ENCODE assay signal across 18 cellular contexts in genomic region chr16:23512168-23512695, GRCh38. TPM values are rescaled to one million over a fixed set of nuclear protein-coding genes. Genes with fewer than 3 reads are reported as not detected.
DNase-seq lines count a peak whose midpoint lies in the region; TF ChIP-seq lines count a peak whose summit lies in the region.
"Had no signal": no experiment of that assay in that cellular context is flagged by ENCODE, and none has a peak within 500 bp of the region (broad histone marks: within the 10 kb centered on the region; RNA-seq: fewer than 3 reads in every experiment).

No MANE protein-coding gene starts in this region.

- peaks cover 33% of the 10 kb centered on the region for H3K36me3 ChIP-seq in OCI-LY7 (ENCODE audit: insufficient read depth, low read length)
- H3K36me3 ChIP-seq in brain microvascular endothelial cell (replicated peaks), result no peaks in the 10 kb centered on the region

- no peaks in the 10 kb centered on the region for H3K9me3 Mint-ChIP-seq in activated naive CD4-positive, alpha-beta T cell treated with anti-CD3 and anti-CD28 coated beads, Interleukin-2, amount 50 U/mL, for 24 hours
- peaks cover 5% of the 10 kb centered on the region for H3K9me3 Mint-ChIP-seq in activated naive CD4-positive, alpha-beta T cell treated with anti-CD3 and anti-CD28 coated beads for 36 hours
- H3K9me3 Mint-ChIP-seq in progenitor cell of endocrine pancreas (ENCODE audit: low read depth), result no peaks in the 10 kb centered on the region

- H3K27me3 ChIP-seq in brain microvascular endothelial cell (replicated peaks), result no peaks in the 10 kb centered on the region

- intact Hi-C loops in activated naive CD4-positive, alpha-beta T cell treated with anti-CD3 and anti-CD28 coated beads for 36 hours (cut with micrococcal nuclease), result no loop called here
- intact Hi-C loops in OCI-LY7 (cut with micrococcal nuclease; ENCODE audit: unreplicated experiment) (loop anchor here (10.0 kb wide), 1 partner anchor 353 kb away; no protein-coding TSS in a partner anchor), cardiac septum (cut with DNase I) (loop anchor here (10.0 kb wide), 1 partner anchor 83 kb away; the partner anchor contains the start of gene NDUFAB1)

- H3K27ac ChIP-seq in OCI-LY7 (ENCODE audit: low read depth, low read length, poor library complexity, severe bottlenecking) (peak overlapping the region; percentile 91), brain microvascular endothelial cell (no peak overlapping the region)
- H3K27ac ChIP-seq: HL-60, KMS-11 had no signal

- TF ChIP-seq CTCF in OCI-LY7 (conservative IDR thresholded peaks at IDR 0.05; ENCODE audit: low read length) (no peak), progenitor cell of endocrine pancreas (IDR thresholded peaks at IDR 0.05; ENCODE audit: unreplicated experiment) (no peak), brain microvascular endothelial cell (IDR thresholded peaks at IDR 0.05; ENCODE audit: low read depth, low read length, missing control alignments) (no peak)

- CTCF ChIA-PET in activated naive CD4-positive, alpha-beta T cell treated with anti-CD3 and anti-CD28 coated beads for 36 hours (lab: Charles Lee), result no interaction called here
- CTCF ChIA-PET in OCI-LY7 (lab: Charles Lee; ENCODE audit: unreplicated experiment), result no interaction called here

- H3K4me3 ChIP-seq in OCI-LY7 (ENCODE audit: low read depth, low read length, poor library complexity, severe bottlenecking) (no peak overlapping the region), brain microvascular endothelial cell (ENCODE audit: low read depth, low read length) (no peak overlapping the region)

- peak overlapping the region; percentile 97 for H3K4me2 ChIP-seq in OCI-LY7 (ENCODE audit: low read length)
- H3K4me2 ChIP-seq: KMS-11 had no signal

- in situ Hi-C loops in brain microvascular endothelial cell (cut with HindIII; ENCODE audit: low pct_ligation_motif_present, low sequenced_read_pairs), result no loop called here

- H4K20me1 ChIP-seq in OCI-LY7 (ENCODE audit: insufficient read depth, low read length), result peaks cover 20% of the 10 kb centered on the region

- TF ChIP-seq POLR2A in erythroblast (IDR thresholded peaks at IDR 0.05; ENCODE audit: low read length), result no peak

- no peaks in the 10 kb centered on the region for H3K27me3 Mint-ChIP-seq in activated naive CD4-positive, alpha-beta T cell treated with anti-CD3 and anti-CD28 coated beads, Interleukin-2, amount 50 U/mL, for 24 hours
- no peaks in the 10 kb centered on the region for H3K27me3 Mint-ChIP-seq in activated naive CD4-positive, alpha-beta T cell treated with anti-CD3 and anti-CD28 coated beads for 36 hours (ENCODE audit: low read depth)
- H3K27me3 Mint-ChIP-seq in progenitor cell of endocrine pancreas, result no peaks in the 10 kb centered on the region

- peaks cover 4% of the 10 kb centered on the region; the same call in 1 of the 2 replicates for H3K9me3 ChIP-seq in OCI-LY7 (ENCODE audit: low read length)

- H3K27ac Mint-ChIP-seq in activated naive CD4-positive, alpha-beta T cell treated with anti-CD3 and anti-CD28 coated beads, Interleukin-2, amount 50 U/mL, for 24 hours, result peak overlapping the region; percentile 42
- no peak overlapping the region for H3K27ac Mint-ChIP-seq in activated naive CD4-positive, alpha-beta T cell treated with anti-CD3 and anti-CD28 coated beads for 36 hours
- H3K27ac Mint-ChIP-seq in progenitor cell of endocrine pancreas, result peak overlapping the region; percentile 13

- POLR2A ChIA-PET in OCI-LY7 (lab: Charles Lee), result no interaction called here

- peaks cover 4% of the 10 kb centered on the region for H3K36me3 Mint-ChIP-seq in activated naive CD4-positive, alpha-beta T cell treated with anti-CD3 and anti-CD28 coated beads, Interleukin-2, amount 50 U/mL, for 24 hours
- H3K36me3 Mint-ChIP-seq in activated naive CD4-positive, alpha-beta T cell treated with anti-CD3 and anti-CD28 coated beads for 36 hours (ENCODE audit: low read depth), result peaks cover 22% of the 10 kb centered on the region
- H3K36me3 Mint-ChIP-seq in progenitor cell of endocrine pancreas (ENCODE audit: insufficient read depth), result peaks cover 5% of the 10 kb centered on the region

- no peak for DNase-seq in activated naive CD4-positive, alpha-beta T cell treated with anti-CD3 and anti-CD28 coated beads for 36 hours
- DNase-seq in OCI-LY7 (ENCODE audit: low spot score), result no peak
- DNase-seq in erythroblast (lab: John Stamatoyannopoulos, UW), result peak; percentile 31 to 66
- DNase-seq in progenitor cell of endocrine pancreas (ENCODE audit: low spot score, unreplicated experiment), result no peak
- no peak for DNase-seq in GM19238 (ENCODE audit: insufficient read length, low spot score)
- DNase-seq in brain microvascular endothelial cell, result no peak
- DNase-seq in cardiac septum (ENCODE audit: low spot score), result no peak
- DNase-seq: 8988T, DND-41, GOT3, HCEC 1CT, NCI-H1105 treated with DMSO at 0.1 percent for 48 hours, NCI-H2029 treated with DMSO at 0.1 percent for 48 hours, NCI-H2171, NCI-H524 treated with DMSO at 0.1 percent for 48 hours had no signal

- H3K9me2 ChIP-seq in OCI-LY7 (ENCODE audit: insufficient read depth, low read length), result no peaks in the 10 kb centered on the region

- BruUV-seq in OCI-LY7 (replicated peaks; lab: Mats Ljungman, UMichigan), result no TSS peak

- H3K4me1 ChIP-seq in OCI-LY7 (ENCODE audit: insufficient read depth, low read length, poor library complexity, severe bottlenecking), result peaks cover 64% of the 10 kb centered on the region

- H3K4me3 Mint-ChIP-seq in activated naive CD4-positive, alpha-beta T cell treated with anti-CD3 and anti-CD28 coated beads, Interleukin-2, amount 50 U/mL, for 24 hours, result no peak overlapping the region
- H3K4me3 Mint-ChIP-seq in activated naive CD4-positive, alpha-beta T cell treated with anti-CD3 and anti-CD28 coated beads for 36 hours, result no peak overlapping the region
- H3K4me3 Mint-ChIP-seq in progenitor cell of endocrine pancreas (ENCODE audit: low read depth), result no peak overlapping the region

- peaks cover 41% of the 10 kb centered on the region for H3K4me1 Mint-ChIP-seq in activated naive CD4-positive, alpha-beta T cell treated with anti-CD3 and anti-CD28 coated beads, Interleukin-2, amount 50 U/mL, for 24 hours
- H3K4me1 Mint-ChIP-seq in activated naive CD4-positive, alpha-beta T cell treated with anti-CD3 and anti-CD28 coated beads for 36 hours (ENCODE audit: low read depth), result peaks cover 45% of the 10 kb centered on the region
- peaks cover 13% of the 10 kb centered on the region for H3K4me1 Mint-ChIP-seq in progenitor cell of endocrine pancreas (ENCODE audit: low read depth)

- 0 out of 2 replicates have a peak overlapping the region, but pooled peaks have one; percentile 4 for H2AFZ ChIP-seq in OCI-LY7 (ENCODE audit: low read length)

- peaks cover 36% of the 10 kb centered on the region for H3K79me2 ChIP-seq in OCI-LY7 (ENCODE audit: insufficient read depth, low read depth, low read length)

RNA-seq across cellular contexts. Expression of gene GGA2, which starts 1.9 kb away (rescaled TPM):
- total RNA-seq in activated naive CD4-positive, alpha-beta T cell treated with anti-CD3 and anti-CD28 coated beads for 36 hours, result 10 to 100 TPM; 53.0 to 62.7 TPM
- 213 and 256 TPM in 2 replicates for total RNA-seq in OCI-LY7 (2014; rRNA removed; shearing (Covaris generic))
- total RNA-seq in OCI-LY7 (2022) (580 and 590 TPM in 2 replicates), progenitor cell of endocrine pancreas (87.5 and 89.9 TPM in 2 replicates), cardiac septum (38.1 TPM)

RNA-seq across cellular contexts. Expression of gene EARS2, which starts 44.9 kb away (rescaled TPM):
- 10 to 100 TPM; 23.7 to 25.1 TPM for total RNA-seq in activated naive CD4-positive, alpha-beta T cell treated with anti-CD3 and anti-CD28 coated beads for 36 hours
- total RNA-seq in OCI-LY7 (2014; rRNA removed; shearing (Covaris generic)), result 32.3 and 42.1 TPM in 2 replicates
- total RNA-seq in OCI-LY7 (2022) (27.8 and 38.5 TPM in 2 replicates), progenitor cell of endocrine pancreas (24.7 and 26.6 TPM in 2 replicates), cardiac septum (16.4 TPM)

RNA-seq across cellular contexts. Expression of gene UBFD1, which starts 45.3 kb away (rescaled TPM):
- 10 to 100 TPM; 52.3 to 54.6 TPM for total RNA-seq in activated naive CD4-positive, alpha-beta T cell treated with anti-CD3 and anti-CD28 coated beads for 36 hours
- 39.1 and 42.4 TPM in 2 replicates for total RNA-seq in OCI-LY7 (2014; rRNA removed; shearing (Covaris generic))
- total RNA-seq in OCI-LY7 (2022) (62.8 and 67.1 TPM in 2 replicates), progenitor cell of endocrine pancreas (101 and 106 TPM in 2 replicates), cardiac septum (49.7 TPM)

RNA-seq across cellular contexts. Expression of gene COG7, which starts 59.2 kb away (rescaled TPM):
- total RNA-seq in activated naive CD4-positive, alpha-beta T cell treated with anti-CD3 and anti-CD28 coated beads for 36 hours, result 10 to 100 TPM; 16.4 to 16.9 TPM
- total RNA-seq in OCI-LY7 (2014; rRNA removed; shearing (Covaris generic)), result 11.1 and 11.4 TPM in 2 replicates
- 21.0 TPM in 2 replicates for total RNA-seq in OCI-LY7 (2022)
- total RNA-seq in progenitor cell of endocrine pancreas, result 24.9 and 28.3 TPM in 2 replicates
- 14.4 TPM for total RNA-seq in cardiac septum

Comparison
In these comparisons a context has a peak if more than half of its experiments do, and no peak if none do; other contexts are left out.
1. DNase-seq: peak in erythroblast (2 of 2); none in activated naive CD4-positive, alpha-beta T cell treated with anti-CD3 and anti-CD28 coated beads for 36 hours (single experiment), OCI-LY7 (single experiment), progenitor cell of endocrine pancreas (single experiment), GM19238 (single experiment), brain microvascular endothelial cell (single experiment) and cardiac septum (single experiment).